In the genomic region with DNA sequence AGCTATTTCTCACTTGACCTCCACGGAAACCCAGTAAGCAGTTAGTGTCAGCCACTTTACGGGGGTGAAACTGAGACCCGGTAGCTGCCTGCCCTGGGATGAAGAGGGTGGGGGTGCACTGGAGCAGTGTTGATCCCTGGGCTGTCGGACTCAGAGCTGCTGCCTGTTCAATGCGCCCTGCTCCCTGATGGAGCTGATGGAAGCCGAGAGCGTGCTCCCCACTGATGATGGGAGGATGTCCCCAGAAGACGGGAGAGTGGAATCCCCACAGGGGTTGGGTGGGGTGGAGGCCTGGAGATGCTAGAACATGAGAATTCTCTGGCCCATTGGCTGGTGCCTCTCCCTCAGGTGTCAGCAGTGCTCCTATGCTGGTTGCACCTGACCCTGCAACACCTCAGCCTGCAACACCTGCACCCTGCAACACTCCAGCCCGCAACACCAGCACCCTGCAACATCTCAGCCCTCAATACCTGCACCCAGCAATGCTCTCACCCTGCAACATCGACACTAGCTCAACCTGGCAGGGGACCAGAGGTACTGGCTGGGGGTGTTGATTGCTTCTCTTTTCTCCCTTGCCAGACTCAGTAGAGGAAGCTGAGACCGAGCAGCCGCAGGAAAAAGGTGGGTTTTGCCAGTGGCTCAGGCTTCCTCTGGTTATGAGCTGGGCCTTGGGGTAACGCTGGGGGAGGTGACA, we compare ENCODE assay signal across 1 cellular context.
TF ChIP-seq lines count a peak whose summit lies in the region.

No MANE protein-coding gene starts in this region.

TF ChIP-seq in H1, 55 proteins besides CTCF, POLR2A, EP300 and RAD21:
- no peak for TF ChIP-seq CHD2 (IDR thresholded peaks at IDR 0.05; ENCODE audit: low read length)
- TF ChIP-seq HDAC6 (IDR thresholded peaks at IDR 0.05; ENCODE audit: low read depth, low read length): no peak
- no peak for TF ChIP-seq EZH2 (IDR thresholded peaks at IDR 0.05; ENCODE audit: low read depth, low read length, severe bottlenecking)
- TF ChIP-seq CTBP2 (IDR thresholded peaks at IDR 0.05; ENCODE audit: borderline replicate concordance, insufficient read depth, insufficient read length, low read length): no peak
- no peak for TF ChIP-seq CBX8 (IDR thresholded peaks at IDR 0.05; ENCODE audit: borderline replicate concordance, low read depth, low read length)
- TF ChIP-seq RFX5 (IDR thresholded peaks at IDR 0.05; ENCODE audit: borderline replicate concordance, low read depth, low read length): no peak
- no peak for TF ChIP-seq FOSL1 (IDR thresholded peaks at IDR 0.05; ENCODE audit: insufficient read depth, low read depth, low read length)
- TF ChIP-seq GTF2F1 (IDR thresholded peaks at IDR 0.05; ENCODE audit: borderline replicate concordance, low read depth, low read length): no peak
- no peak for TF ChIP-seq SP1 (IDR thresholded peaks at IDR 0.05; ENCODE audit: low read depth, low read length)
- no peak for TF ChIP-seq GABPA (IDR thresholded peaks at IDR 0.05; ENCODE audit: borderline replicate concordance, insufficient read depth, low read length)
- no peak for TF ChIP-seq BRCA1 (IDR thresholded peaks at IDR 0.05; ENCODE audit: low read depth, low read length)
- TF ChIP-seq BACH1 (IDR thresholded peaks at IDR 0.05; ENCODE audit: low read length): no peak
- no peak for TF ChIP-seq EGR1 (IDR thresholded peaks at IDR 0.05; ENCODE audit: borderline replicate concordance, low read depth, low read length)
- TF ChIP-seq, protein P1, sequence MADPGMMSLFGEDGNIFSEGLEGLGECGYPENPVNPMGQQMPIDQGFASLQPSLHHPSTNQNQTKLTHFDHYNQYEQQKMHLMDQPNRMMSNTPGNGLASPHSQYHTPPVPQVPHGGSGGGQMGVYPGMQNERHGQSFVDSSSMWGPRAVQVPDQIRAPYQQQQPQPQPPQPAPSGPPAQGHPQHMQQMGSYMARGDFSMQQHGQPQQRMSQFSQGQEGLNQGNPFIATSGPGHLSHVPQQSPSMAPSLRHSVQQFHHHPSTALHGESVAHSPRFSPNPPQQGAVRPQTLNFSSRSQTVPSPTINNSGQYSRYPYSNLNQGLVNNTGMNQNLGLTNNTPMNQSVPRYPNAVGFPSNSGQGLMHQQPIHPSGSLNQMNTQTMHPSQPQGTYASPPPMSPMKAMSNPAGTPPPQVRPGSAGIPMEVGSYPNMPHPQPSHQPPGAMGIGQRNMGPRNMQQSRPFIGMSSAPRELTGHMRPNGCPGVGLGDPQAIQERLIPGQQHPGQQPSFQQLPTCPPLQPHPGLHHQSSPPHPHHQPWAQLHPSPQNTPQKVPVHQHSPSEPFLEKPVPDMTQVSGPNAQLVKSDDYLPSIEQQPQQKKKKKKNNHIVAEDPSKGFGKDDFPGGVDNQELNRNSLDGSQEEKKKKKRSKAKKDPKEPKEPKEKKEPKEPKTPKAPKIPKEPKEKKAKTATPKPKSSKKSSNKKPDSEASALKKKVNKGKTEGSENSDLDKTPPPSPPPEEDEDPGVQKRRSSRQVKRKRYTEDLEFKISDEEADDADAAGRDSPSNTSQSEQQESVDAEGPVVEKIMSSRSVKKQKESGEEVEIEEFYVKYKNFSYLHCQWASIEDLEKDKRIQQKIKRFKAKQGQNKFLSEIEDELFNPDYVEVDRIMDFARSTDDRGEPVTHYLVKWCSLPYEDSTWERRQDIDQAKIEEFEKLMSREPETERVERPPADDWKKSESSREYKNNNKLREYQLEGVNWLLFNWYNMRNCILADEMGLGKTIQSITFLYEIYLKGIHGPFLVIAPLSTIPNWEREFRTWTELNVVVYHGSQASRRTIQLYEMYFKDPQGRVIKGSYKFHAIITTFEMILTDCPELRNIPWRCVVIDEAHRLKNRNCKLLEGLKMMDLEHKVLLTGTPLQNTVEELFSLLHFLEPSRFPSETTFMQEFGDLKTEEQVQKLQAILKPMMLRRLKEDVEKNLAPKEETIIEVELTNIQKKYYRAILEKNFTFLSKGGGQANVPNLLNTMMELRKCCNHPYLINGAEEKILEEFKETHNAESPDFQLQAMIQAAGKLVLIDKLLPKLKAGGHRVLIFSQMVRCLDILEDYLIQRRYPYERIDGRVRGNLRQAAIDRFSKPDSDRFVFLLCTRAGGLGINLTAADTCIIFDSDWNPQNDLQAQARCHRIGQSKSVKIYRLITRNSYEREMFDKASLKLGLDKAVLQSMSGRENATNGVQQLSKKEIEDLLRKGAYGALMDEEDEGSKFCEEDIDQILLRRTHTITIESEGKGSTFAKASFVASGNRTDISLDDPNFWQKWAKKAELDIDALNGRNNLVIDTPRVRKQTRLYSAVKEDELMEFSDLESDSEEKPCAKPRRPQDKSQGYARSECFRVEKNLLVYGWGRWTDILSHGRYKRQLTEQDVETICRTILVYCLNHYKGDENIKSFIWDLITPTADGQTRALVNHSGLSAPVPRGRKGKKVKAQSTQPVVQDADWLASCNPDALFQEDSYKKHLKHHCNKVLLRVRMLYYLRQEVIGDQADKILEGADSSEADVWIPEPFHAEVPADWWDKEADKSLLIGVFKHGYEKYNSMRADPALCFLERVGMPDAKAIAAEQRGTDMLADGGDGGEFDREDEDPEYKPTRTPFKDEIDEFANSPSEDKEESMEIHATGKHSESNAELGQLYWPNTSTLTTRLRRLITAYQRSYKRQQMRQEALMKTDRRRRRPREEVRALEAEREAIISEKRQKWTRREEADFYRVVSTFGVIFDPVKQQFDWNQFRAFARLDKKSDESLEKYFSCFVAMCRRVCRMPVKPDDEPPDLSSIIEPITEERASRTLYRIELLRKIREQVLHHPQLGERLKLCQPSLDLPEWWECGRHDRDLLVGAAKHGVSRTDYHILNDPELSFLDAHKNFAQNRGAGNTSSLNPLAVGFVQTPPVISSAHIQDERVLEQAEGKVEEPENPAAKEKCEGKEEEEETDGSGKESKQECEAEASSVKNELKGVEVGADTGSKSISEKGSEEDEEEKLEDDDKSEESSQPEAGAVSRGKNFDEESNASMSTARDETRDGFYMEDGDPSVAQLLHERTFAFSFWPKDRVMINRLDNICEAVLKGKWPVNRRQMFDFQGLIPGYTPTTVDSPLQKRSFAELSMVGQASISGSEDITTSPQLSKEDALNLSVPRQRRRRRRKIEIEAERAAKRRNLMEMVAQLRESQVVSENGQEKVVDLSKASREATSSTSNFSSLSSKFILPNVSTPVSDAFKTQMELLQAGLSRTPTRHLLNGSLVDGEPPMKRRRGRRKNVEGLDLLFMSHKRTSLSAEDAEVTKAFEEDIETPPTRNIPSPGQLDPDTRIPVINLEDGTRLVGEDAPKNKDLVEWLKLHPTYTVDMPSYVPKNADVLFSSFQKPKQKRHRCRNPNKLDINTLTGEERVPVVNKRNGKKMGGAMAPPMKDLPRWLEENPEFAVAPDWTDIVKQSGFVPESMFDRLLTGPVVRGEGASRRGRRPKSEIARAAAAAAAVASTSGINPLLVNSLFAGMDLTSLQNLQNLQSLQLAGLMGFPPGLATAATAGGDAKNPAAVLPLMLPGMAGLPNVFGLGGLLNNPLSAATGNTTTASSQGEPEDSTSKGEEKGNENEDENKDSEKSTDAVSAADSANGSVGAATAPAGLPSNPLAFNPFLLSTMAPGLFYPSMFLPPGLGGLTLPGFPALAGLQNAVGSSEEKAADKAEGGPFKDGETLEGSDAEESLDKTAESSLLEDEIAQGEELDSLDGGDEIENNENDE (IDR thresholded peaks at IDR 0.05; ENCODE audit: insufficient replicate concordance, low read length): no peak
- no peak for TF ChIP-seq RBBP5 (IDR thresholded peaks at IDR 0.05; ENCODE audit: borderline replicate concordance, low read depth, low read length)
- TF ChIP-seq, protein P2, sequence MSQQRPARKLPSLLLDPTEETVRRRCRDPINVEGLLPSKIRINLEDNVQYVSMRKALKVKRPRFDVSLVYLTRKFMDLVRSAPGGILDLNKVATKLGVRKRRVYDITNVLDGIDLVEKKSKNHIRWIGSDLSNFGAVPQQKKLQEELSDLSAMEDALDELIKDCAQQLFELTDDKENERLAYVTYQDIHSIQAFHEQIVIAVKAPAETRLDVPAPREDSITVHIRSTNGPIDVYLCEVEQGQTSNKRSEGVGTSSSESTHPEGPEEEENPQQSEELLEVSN (IDR thresholded peaks at IDR 0.05): no peak
TF ChIP-seq in H1: peak in this region for 0.
